In genomic region chr11:117733311-117733710, GRCh38 we compare ENCODE assay signal across 13 cellular contexts.
"Had no signal": no experiment of that assay in that cellular context is flagged by ENCODE, and none has a peak within 500 bp of the region (broad histone marks: within the 10 kb centered on the region; RNA-seq: fewer than 3 reads in every experiment).

No MANE protein-coding gene starts in this region.

- H3K27ac ChIP-seq: ascending aorta, coronary artery, heart right ventricle, lower lobe of right lung, prostate gland, tibial nerve, WERI-Rb-1 had no signal

- DNase-seq: activated CD4-positive, alpha-beta T cell treated with anti-CD3 and anti-CD28 coated beads, Interleukin-2, amount 10 ng/mL, durations not matched to agents 7 days and 5 days; activated CD4-positive, CD25-positive, alpha-beta regulatory T cell treated with anti-CD3 and anti-CD28 coated beads, Interleukin-2, amount 50 U/mL, for 72 hours; activated CD8-positive, alpha-beta T cell treated with anti-CD3 and anti-CD28 coated beads for 36 hours; activated T-cell treated with anti-CD3 and anti-CD28 coated beads, Interleukin-2, amount 50 U/mL, for 24 hours; heart right ventricle; lower lobe of right lung; naive thymus-derived CD4-positive, alpha-beta T cell; stimulated activated CD4-positive, alpha-beta T cell treated with anti-CD3 and anti-CD28 coated beads, Interleukin-4, amount 100 ng/mL, for 4 hours; WERI-Rb-1 had no signal
